Comparison of ENCODE assay signal across 15 cellular contexts in genomic region chr2:189544638-189545037, GRCh38. TPM values are rescaled to one million over a fixed set of nuclear protein-coding genes. Genes with fewer than 3 reads are reported as not detected.
DNase-seq lines count a peak whose midpoint lies in the region; ATAC-seq and TF ChIP-seq lines count a peak whose summit lies in the region.
"Had no signal": no experiment of that assay in that cellular context is flagged by ENCODE, and none has a peak within 500 bp of the region (broad histone marks: within the 10 kb centered on the region; RNA-seq: fewer than 3 reads in every experiment).

No MANE protein-coding gene starts in this region.

- H3K4me3 Mint-ChIP-seq in neural progenitor cell, result no peak overlapping the region
- H3K4me3 Mint-ChIP-seq in Calu3 (ENCODE audit: low read depth, unreplicated experiment), result no peak overlapping the region
- H3K4me3 Mint-ChIP-seq in glutamatergic neuron (ENCODE audit: unreplicated experiment), result no peak overlapping the region
- no peak overlapping the region for H3K4me3 Mint-ChIP-seq in activated T-helper 2 cell treated with anti-CD3 and anti-CD28 coated beads, Interferon-gamma antibody, Interleukin-2, Interleukin-4, amounts not matched to agents 10 μg/mL and 5 μg/mL and 100 μg/mL, durations not matched to agents 14 hours and 24 hours and 36 hours (ENCODE audit: low read depth)

- H3K9me3 Mint-ChIP-seq in neural progenitor cell (no peaks in the 10 kb centered on the region), Calu3 (ENCODE audit: low read depth, unreplicated experiment) (no peaks in the 10 kb centered on the region), glutamatergic neuron (ENCODE audit: unreplicated experiment) (no peaks in the 10 kb centered on the region)
- no peaks in the 10 kb centered on the region for H3K9me3 Mint-ChIP-seq in activated T-helper 2 cell treated with anti-CD3 and anti-CD28 coated beads, Interferon-gamma antibody, Interleukin-2, Interleukin-4, amounts not matched to agents 10 μg/mL and 5 μg/mL and 100 μg/mL, durations not matched to agents 14 hours and 24 hours and 36 hours

- H3K27me3 Mint-ChIP-seq in neural progenitor cell (ENCODE audit: insufficient read depth, low read depth) (peaks cover 2% of the 10 kb centered on the region), Calu3 (ENCODE audit: unreplicated experiment) (no peaks in the 10 kb centered on the region), glutamatergic neuron (ENCODE audit: unreplicated experiment) (no peaks in the 10 kb centered on the region)
- peaks cover 1% of the 10 kb centered on the region for H3K27me3 Mint-ChIP-seq in activated T-helper 2 cell treated with anti-CD3 and anti-CD28 coated beads, Interferon-gamma antibody, Interleukin-2, Interleukin-4, amounts not matched to agents 10 μg/mL and 5 μg/mL and 100 μg/mL, durations not matched to agents 14 hours and 24 hours and 36 hours (ENCODE audit: low read depth)

- BruUV-seq in Calu3 (replicated peaks; lab: Mats Ljungman, UMichigan), result no TSS peak

- no peaks in the 10 kb centered on the region for H3K9me3 ChIP-seq in skeletal muscle tissue (ENCODE audit: control insufficient read depth in 3 of 3, low read length in 3 of 3)
- no peaks in the 10 kb centered on the region for H3K9me3 ChIP-seq in neural progenitor cell (ENCODE audit: low read depth)

- H3K36me3 ChIP-seq in skeletal muscle tissue (ENCODE audit: control insufficient read depth in 3 of 3, insufficient read depth in 3 of 3, low read length in 3 of 3) (no peaks in the 10 kb centered on the region), neural progenitor cell (no peaks in the 10 kb centered on the region)

- peaks cover 16 to 40% (median 31%) of the 10 kb centered on the region in 3 donors for H3K4me1 ChIP-seq in skeletal muscle tissue (ENCODE audit: control insufficient read depth in 3 of 3, insufficient read depth in 3 of 3, low read length in 3 of 3)
- H3K4me1 ChIP-seq in neural progenitor cell, result no peaks in the 10 kb centered on the region

- ATAC-seq in Right ventricle myocardium inferior, result peak; percentile 47
- ATAC-seq: K562 had no signal

- CTCF ChIA-PET in Calu3 (lab: Charles Lee), result interaction anchor here (0.6 kb wide), 1 partner anchor 149 kb away, joined by 6 read pairs; no protein-coding TSS in a partner anchor

- no peaks in the 10 kb centered on the region for H3K79me2 ChIP-seq in neural progenitor cell (ENCODE audit: low read depth)

- DNase-seq in Right ventricle myocardium inferior (ENCODE audit: missing footprints) (no peak), cardiac septum (ENCODE audit: low spot score) (no peak), medulla oblongata (ENCODE audit: extremely low spot score) (peak; percentile 58), neural progenitor cell (ENCODE audit: low spot score) (no peak), Calu3 (no peak), glutamatergic neuron (no peak)
- DNase-seq in activated T-helper 2 cell treated with anti-CD3 and anti-CD28 coated beads, Interferon-gamma antibody, Interleukin-2, Interleukin-4, amounts not matched to agents 10 μg/mL and 5 μg/mL and 100 μg/mL, durations not matched to agents 14 hours and 24 hours and 36 hours (ENCODE audit: low spot score), result no peak
- DNase-seq: DMS153, EL, NCI-H1092, NCI-H187, NCI-H774 had no signal

- no peaks in the 10 kb centered on the region for H4K20me1 ChIP-seq in neural progenitor cell (ENCODE audit: low read depth)

- H3K27ac ChIP-seq in skeletal muscle tissue (ENCODE audit: low read depth, low read length) (peak overlapping the region; percentile 80), neural progenitor cell (no peak overlapping the region)
- H3K27ac ChIP-seq: 22Rv1 had no signal

- H3K27me3 ChIP-seq in skeletal muscle tissue (ENCODE audit: control insufficient read depth in 3 of 3, insufficient read depth in 3 of 3, low read length in 3 of 3) (no peaks in the 10 kb centered on the region), neural progenitor cell (no peaks in the 10 kb centered on the region)

- TF ChIP-seq CTCF in neural progenitor cell (IDR thresholded peaks at IDR 0.05), result no peak
- TF ChIP-seq CTCF in Calu3 (IDR thresholded peaks at IDR 0.05; ENCODE audit: unreplicated experiment), result no peak
- TF ChIP-seq CTCF in glutamatergic neuron (IDR thresholded peaks at IDR 0.05; ENCODE audit: partially characterized antibody, unreplicated experiment), result no peak

- H3K9ac ChIP-seq in skeletal muscle tissue (ENCODE audit: low read depth in 1 of 3, low read length in 3 of 3) (no peak overlapping the region), neural progenitor cell (no peak overlapping the region)

- no peak overlapping the region for H2AFZ ChIP-seq in neural progenitor cell (replicated peaks)

- H3F3A ChIP-seq in neural progenitor cell (ENCODE audit: low read depth), result no peaks in the 10 kb centered on the region

- no peak overlapping the region for H3K4me2 ChIP-seq in neural progenitor cell

- no peak overlapping the region for H3K27ac Mint-ChIP-seq in neural progenitor cell
- H3K27ac Mint-ChIP-seq in Calu3 (ENCODE audit: unreplicated experiment), result no peak overlapping the region
- H3K27ac Mint-ChIP-seq in glutamatergic neuron (ENCODE audit: unreplicated experiment), result no peak overlapping the region
- H3K27ac Mint-ChIP-seq in activated T-helper 2 cell treated with anti-CD3 and anti-CD28 coated beads, Interferon-gamma antibody, Interleukin-2, Interleukin-4, amounts not matched to agents 10 μg/mL and 5 μg/mL and 100 μg/mL, durations not matched to agents 14 hours and 24 hours and 36 hours, result no peak overlapping the region

- H3K36me3 Mint-ChIP-seq in neural progenitor cell, result no peaks in the 10 kb centered on the region
- H3K36me3 Mint-ChIP-seq in Calu3 (ENCODE audit: insufficient read depth, unreplicated experiment), result no peaks in the 10 kb centered on the region
- H3K36me3 Mint-ChIP-seq in glutamatergic neuron (ENCODE audit: unreplicated experiment), result no peaks in the 10 kb centered on the region
- no peaks in the 10 kb centered on the region for H3K36me3 Mint-ChIP-seq in activated T-helper 2 cell treated with anti-CD3 and anti-CD28 coated beads, Interferon-gamma antibody, Interleukin-2, Interleukin-4, amounts not matched to agents 10 μg/mL and 5 μg/mL and 100 μg/mL, durations not matched to agents 14 hours and 24 hours and 36 hours (ENCODE audit: low read depth)

- H3K4me3 ChIP-seq in skeletal muscle tissue (ENCODE audit: low read length in 3 of 3), result no peak overlapping the region
- H3K4me3 ChIP-seq in neural progenitor cell, result no peak overlapping the region
- H3K4me3 ChIP-seq: K562 had no signal

- H3K4me1 Mint-ChIP-seq in neural progenitor cell (no peaks in the 10 kb centered on the region), Calu3 (ENCODE audit: low read depth, unreplicated experiment) (peaks cover 30% of the 10 kb centered on the region), glutamatergic neuron (ENCODE audit: low read depth, unreplicated experiment) (no peaks in the 10 kb centered on the region)
- no peaks in the 10 kb centered on the region for H3K4me1 Mint-ChIP-seq in activated T-helper 2 cell treated with anti-CD3 and anti-CD28 coated beads, Interferon-gamma antibody, Interleukin-2, Interleukin-4, amounts not matched to agents 10 μg/mL and 5 μg/mL and 100 μg/mL, durations not matched to agents 14 hours and 24 hours and 36 hours (ENCODE audit: low read depth)

- intact Hi-C loops in Right ventricle myocardium inferior (cut with DNase I), result no loop called here
- intact Hi-C loops in cardiac septum (cut with DNase I), result no loop called here
- intact Hi-C loops in Calu3 (cut with micrococcal nuclease; ENCODE audit: unreplicated experiment), result no loop called here
- intact Hi-C loops in activated T-helper 2 cell treated with anti-CD3 and anti-CD28 coated beads, Interferon-gamma antibody, Interleukin-2, Interleukin-4, amounts not matched to agents 10 μg/mL and 5 μg/mL and 100 μg/mL, durations not matched to agents 14 hours and 24 hours and 36 hours (cut with micrococcal nuclease), result no loop called here

RNA-seq across cellular contexts. Expression of gene SLC40A1, which starts 35.9 kb away (rescaled TPM):
- total RNA-seq in Right ventricle myocardium inferior, result 51.0 TPM
- 30.3 TPM for total RNA-seq in cardiac septum
- total RNA-seq in skeletal muscle tissue, result 97.6 TPM
- 0.03 TPM in 1 of 2 replicates, not detected in the other for total RNA-seq in neural progenitor cell (ENCODE audit: low replicate concordance)
- total RNA-seq in Calu3 (2022), result 37.6 and 49.6 TPM in 2 replicates
- 0.56 TPM for total RNA-seq in glutamatergic neuron (ENCODE audit: unreplicated experiment)
- 1.8 and 2.4 TPM in 2 replicates for total RNA-seq in activated T-helper 2 cell treated with anti-CD3 and anti-CD28 coated beads, Interferon-gamma antibody, Interleukin-2, Interleukin-4, amounts not matched to agents 10 μg/mL and 5 μg/mL and 100 μg/mL, durations not matched to agents 14 hours and 24 hours and 36 hours
